Comparison of ENCODE assay signal across 25 cellular contexts in the genomic region with DNA sequence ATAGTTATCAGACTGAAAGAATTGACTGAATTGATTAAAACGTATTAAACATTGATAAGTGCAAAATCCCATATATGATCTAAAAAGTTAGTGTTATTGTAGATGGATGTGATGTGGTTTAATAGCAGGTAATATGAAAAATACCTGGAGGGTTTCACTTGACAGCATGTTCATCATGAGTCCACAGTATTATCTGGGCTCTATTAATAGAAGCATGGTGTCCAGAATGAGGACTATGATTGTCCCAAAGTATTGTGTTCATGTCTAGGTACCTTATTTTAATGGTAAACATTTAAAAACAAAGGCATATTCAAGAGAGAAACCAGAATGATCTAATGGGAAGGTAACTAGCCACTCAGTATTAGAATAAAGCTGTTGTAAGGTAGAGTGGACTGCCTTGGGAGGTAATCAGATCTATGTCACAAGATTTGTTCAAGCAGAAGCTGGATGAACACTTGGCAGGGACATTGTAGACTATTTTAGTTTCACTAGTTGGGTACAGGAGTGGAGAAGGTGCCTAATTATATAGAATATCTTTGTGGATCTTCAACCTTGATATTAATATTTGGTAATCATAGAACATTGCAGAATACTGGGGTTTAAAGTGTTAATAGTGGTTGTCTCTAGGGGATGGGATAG. TPM values are rescaled to one million over a fixed set of nuclear protein-coding genes. Genes with fewer than 3 reads are reported as not detected.
DNase-seq lines count a peak whose midpoint lies in the region; ATAC-seq, FAIRE-seq and TF ChIP-seq lines count a peak whose summit lies in the region.
"Had no signal": no experiment of that assay in that cellular context is flagged by ENCODE, and none has a peak within 500 bp of the region (broad histone marks: within the 10 kb centered on the region; RNA-seq: fewer than 3 reads in every experiment).

No MANE protein-coding gene starts in this region.

- DNase-seq in H54 (ENCODE audit: insufficient read length, low spot score) (no peak), heart right ventricle (no peak), osteocyte (ENCODE audit: extremely low spot score, unreplicated experiment) (no peak), right lobe of liver (no peak), esophagus muscularis mucosa (ENCODE audit: extremely low spot score) (no peak), NOMO-1 (lab: John Stamatoyannopoulos, UW; ENCODE audit: unreplicated experiment in 2 of 2) (no peak)
- no peak for DNase-seq in activated T-cell treated with anti-CD3 and anti-CD28 coated beads, Interleukin-2, amount 50 U/mL, for 4 hours
- DNase-seq: activated CD4-positive, alpha-beta T cell treated with anti-CD3 and anti-CD28 coated beads for 4 hours; CD4-positive, alpha-beta memory T cell; DMS79; effector memory CD4-positive, alpha-beta T cell; HCEC 1CT; mesendoderm; MG63; natural killer cell; NCI-H1436 treated with DMSO at 0.1 percent for 48 hours; NCI-H2171 treated with DMSO at 0.1 percent for 48 hours; NCI-H526 treated with DMSO at 0.1 percent for 48 hours had no signal

- 81 to 83% methylated on average over 1 of the region's 1 CpG for WGBS in heart right ventricle, 2 donors
- WGBS in right lobe of liver (ENCODE audit: insufficient coverage, low coverage, low lambda C conversion rate, missing lambda C conversion rate): 87% methylated on average over 1 of the region's 1 CpG
- WGBS in esophagus muscularis mucosa: 91% methylated on average over 1 of the region's 1 CpG

- H3K27ac ChIP-seq in ACC112 (ENCODE audit: low read depth, low read length) (peak overlapping the region; percentile 54), heart right ventricle (peak overlapping the region in 9 of 10 donors; percentile 34 to 83 (median 54)), right lobe of liver (no peak overlapping the region), esophagus muscularis mucosa (replicated peaks in 1 of 4) (peak overlapping the region in 2 of 4 donors; percentile 14 to 17)

- peak; percentile 52 for FAIRE-seq in H54 (lab: Jason Lieb, UNC)
- FAIRE-seq: GM12878, K562, TTC549 had no signal

- H3K27me3 ChIP-seq in ACC112 (ENCODE audit: insufficient read depth, low read length) (no peaks in the 10 kb centered on the region), heart right ventricle (no peaks in the 10 kb centered on the region), right lobe of liver (no peaks in the 10 kb centered on the region), esophagus muscularis mucosa (no peaks in the 10 kb centered on the region)
- H3K27me3 ChIP-seq: MG63 had no signal

- H3K9me3 Mint-ChIP-seq in osteocyte (ENCODE audit: unreplicated experiment): no peaks in the 10 kb centered on the region
- H3K9me3 Mint-ChIP-seq in activated T-cell treated with anti-CD3 and anti-CD28 coated beads, Interleukin-2, amount 50 U/mL, for 4 hours: no peaks in the 10 kb centered on the region
- H3K9me3 Mint-ChIP-seq: CD4-positive, alpha-beta memory T cell; natural killer cell had no signal

- TF ChIP-seq POLR2A in H54 (IDR thresholded peaks at IDR 0.05; ENCODE audit: low read depth, low read length) (no peak), right lobe of liver (IDR thresholded peaks at IDR 0.05) (no peak), esophagus muscularis mucosa (IDR thresholded peaks at IDR 0.05; ENCODE audit: low read depth) (no peak)

- TF ChIP-seq CTCF in heart right ventricle (IDR thresholded peaks at IDR 0.05): no peak
- no peak for TF ChIP-seq CTCF in osteocyte (IDR thresholded peaks at IDR 0.05)
- TF ChIP-seq CTCF in right lobe of liver (IDR thresholded peaks at IDR 0.05): no peak
- no peak for TF ChIP-seq CTCF in esophagus muscularis mucosa (IDR thresholded peaks at IDR 0.05)

- ATAC-seq in heart right ventricle (peak in 2 of 8 donors; percentile 18 to 48), right lobe of liver (no peak)
- no peak for ATAC-seq in activated T-cell treated with anti-CD3 and anti-CD28 coated beads, Interleukin-2, amount 50 U/mL, for 4 hours
- ATAC-seq: esophagus mucosa, GM12878, K562, natural killer cell had no signal

- H3K9me3 ChIP-seq in heart right ventricle: no peaks in the 10 kb centered on the region
- no peaks in the 10 kb centered on the region for H3K9me3 ChIP-seq in right lobe of liver
- no peaks in the 10 kb centered on the region for H3K9me3 ChIP-seq in esophagus muscularis mucosa
- H3K9me3 ChIP-seq: MG63 had no signal

- H3K27me3 Mint-ChIP-seq in osteocyte (ENCODE audit: unreplicated experiment): no peaks in the 10 kb centered on the region
- no peaks in the 10 kb centered on the region for H3K27me3 Mint-ChIP-seq in activated T-cell treated with anti-CD3 and anti-CD28 coated beads, Interleukin-2, amount 50 U/mL, for 4 hours (ENCODE audit: low read depth)
- H3K27me3 Mint-ChIP-seq: activated naive CD8-positive, alpha-beta T cell; CD4-positive, alpha-beta memory T cell had no signal

- H3K4me3 ChIP-seq in ACC112 (ENCODE audit: low read depth, low read length) (no peak overlapping the region), heart right ventricle (no peak overlapping the region), right lobe of liver (no peak overlapping the region), esophagus muscularis mucosa (no peak overlapping the region)
- H3K4me3 ChIP-seq: GM12878, K562, MG63 had no signal

- intact Hi-C loops in heart right ventricle (cut with DNase I): loop anchor here in 1 of 10 donors (5.0 kb wide), 1 partner anchor 43 kb away; a partner anchor contains a TSS
- intact Hi-C loops in right lobe of liver (cut with DNase I): no loop called here
- intact Hi-C loops in esophagus muscularis mucosa (cut with DNase I): no loop called here

- peaks cover 44% of the 10 kb centered on the region for H3K79me2 ChIP-seq in ACC112 (ENCODE audit: control insufficient read depth, insufficient read depth, low read length, unreplicated experiment)

- H3K4me1 Mint-ChIP-seq in osteocyte (ENCODE audit: unreplicated experiment): peaks cover 58% of the 10 kb centered on the region
- H3K4me1 Mint-ChIP-seq in activated T-cell treated with anti-CD3 and anti-CD28 coated beads, Interleukin-2, amount 50 U/mL, for 4 hours (ENCODE audit: low read depth): peaks cover 2% of the 10 kb centered on the region

- H3K4me3 Mint-ChIP-seq in osteocyte (ENCODE audit: unreplicated experiment): no peak overlapping the region
- H3K4me3 Mint-ChIP-seq in activated T-cell treated with anti-CD3 and anti-CD28 coated beads, Interleukin-2, amount 50 U/mL, for 4 hours: no peak overlapping the region
- H3K4me3 Mint-ChIP-seq: activated naive CD8-positive, alpha-beta T cell; CD4-positive, alpha-beta memory T cell; natural killer cell had no signal

- H3K36me3 Mint-ChIP-seq in osteocyte (ENCODE audit: unreplicated experiment): no peaks in the 10 kb centered on the region
- H3K36me3 Mint-ChIP-seq in activated T-cell treated with anti-CD3 and anti-CD28 coated beads, Interleukin-2, amount 50 U/mL, for 4 hours (ENCODE audit: insufficient read depth): no peaks in the 10 kb centered on the region
- H3K36me3 Mint-ChIP-seq: CD4-positive, alpha-beta memory T cell; natural killer cell had no signal

- no peak overlapping the region for H2AFZ ChIP-seq in ACC112 (ENCODE audit: low read length, unreplicated experiment)
- H2AFZ ChIP-seq: parathyroid adenoma had no signal

- H3K4me1 ChIP-seq in ACC112 (ENCODE audit: control insufficient read depth, insufficient read depth, low read length, unreplicated experiment) (peaks cover 29% of the 10 kb centered on the region), heart right ventricle (peaks cover 0 to 62% (median 46%) of the 10 kb centered on the region in 9 donors), right lobe of liver (no peaks in the 10 kb centered on the region), esophagus muscularis mucosa (peaks cover 47 to 54% (median 51%) of the 10 kb centered on the region in 4 donors)
- H3K4me1 ChIP-seq: parathyroid adenoma had no signal

- H3K27ac Mint-ChIP-seq in osteocyte (ENCODE audit: unreplicated experiment): peak overlapping the region; percentile 94
- H3K27ac Mint-ChIP-seq: activated naive CD8-positive, alpha-beta T cell; CD4-positive, alpha-beta memory T cell; natural killer cell had no signal

- no peak for TF ChIP-seq EP300 in esophagus muscularis mucosa (IDR thresholded peaks at IDR 0.05)

- H3K36me3 ChIP-seq in ACC112 (ENCODE audit: insufficient read depth, low read length): no peaks in the 10 kb centered on the region
- H3K36me3 ChIP-seq in heart right ventricle: no peaks in the 10 kb centered on the region
- no peaks in the 10 kb centered on the region for H3K36me3 ChIP-seq in right lobe of liver
- no peaks in the 10 kb centered on the region for H3K36me3 ChIP-seq in esophagus muscularis mucosa
- H3K36me3 ChIP-seq: MG63 had no signal

RNA-seq across cellular contexts. Expression of a gene that starts 43.5 kb away (rescaled TPM):
- total RNA-seq in heart right ventricle: 10 to 100 TPM; 12.0 to 19.0 (median 15.2) TPM
- polyA plus RNA-seq in heart right ventricle: 10 to 100 TPM in 1 of 2 donors, 1 to 10 TPM in 1; 9.0 to 15.2 TPM
- total RNA-seq in osteocyte: 29.4 and 31.4 TPM in 2 replicates
- 10 to 100 TPM in 1 of 3 donors, 1 to 10 TPM in 2; 9.2 to 10.9 (median 9.7) TPM for total RNA-seq in activated T-cell treated with anti-CD3 and anti-CD28 coated beads, Interleukin-2, amount 50 U/mL, for 4 hours
- total RNA-seq in right lobe of liver: 10 to 100 TPM in 4 of 6 experiments, 1 to 10 TPM in 2; 6.2 to 14.6 (median 10.4) TPM
- total RNA-seq in esophagus muscularis mucosa: 10 to 100 TPM; 14.9 to 20.6 (median 19.5) TPM

Comparison
In these comparisons a context has a peak if more than half of its experiments do, and no peak if none do; other contexts are left out.
1. H3K27ac ChIP-seq: peak in ACC112 (single experiment) and heart right ventricle (9 of 10); none in right lobe of liver (0 of 3).